8 cellular contexts compared by ENCODE assay signal in the genomic region with DNA sequence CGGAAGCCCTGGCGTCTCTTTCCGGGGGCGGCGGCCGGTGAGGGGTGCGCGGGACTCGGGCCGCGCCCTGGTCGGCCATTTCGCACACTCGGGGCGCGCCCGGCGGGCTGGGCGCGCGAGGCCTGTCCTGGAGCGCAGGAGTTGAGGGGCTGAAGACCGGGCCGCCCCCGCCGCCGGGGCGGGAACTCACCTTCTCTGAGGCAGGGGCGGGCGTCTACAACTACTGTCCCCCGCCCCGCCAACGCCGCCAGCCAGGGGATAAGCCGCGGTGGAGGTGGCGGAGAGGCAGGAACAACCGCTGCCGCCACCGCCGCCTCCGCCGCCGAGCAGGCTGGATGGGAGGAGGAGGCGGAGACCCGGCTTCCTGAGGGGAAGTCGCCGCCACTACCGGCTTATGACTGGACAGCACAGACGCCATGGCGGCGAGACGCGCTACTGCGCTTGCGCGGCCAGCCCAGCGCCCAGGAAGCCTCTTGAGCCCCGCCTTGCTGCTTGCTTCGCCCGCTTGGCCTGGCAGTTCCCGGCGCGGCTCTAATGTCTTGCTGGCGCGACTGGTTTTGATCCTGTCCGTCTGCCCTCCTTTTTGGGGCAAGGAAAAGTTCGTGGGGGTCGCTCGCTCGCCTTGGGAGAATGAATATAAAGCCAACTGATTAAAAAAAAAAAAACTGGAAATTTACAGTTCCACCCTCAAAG. TPM values are rescaled to one million over a fixed set of nuclear protein-coding genes. Genes with fewer than 3 reads are reported as not detected.
A peak's percentile ranks its signal among the peaks of the same experiment; 100 is the strongest.
DNase-seq lines count a peak whose midpoint lies in the region; ATAC-seq and TF ChIP-seq lines count a peak whose summit lies in the region.

Gene KRCC1 (minus strand): TSS at position 348 of the 693 bp plus-strand sequence. CDS start 27,220 bp downstream, outside the sequence.

- TF ChIP-seq CTCF in colonic mucosa (IDR thresholded peaks at IDR 0.05), result no peak

- H4K20me1 ChIP-seq in BLaER1 treated with 17β-estradiol and CSF1 and Interleukin-3, amounts not matched to agents 10 nM and 100 nM, result peaks cover 0 to 26% (median 0%) of the 10 kb centered on the region in 11 experiments; a peak in 5 of 22 replicates

- H3K4me3 ChIP-seq in BLaER1 treated with 17β-estradiol and CSF1 and Interleukin-3, amounts not matched to agents 10 nM and 100 nM, result peak within 1 kb of the TSS; percentile 72 to 96 (median 93)
- H3K4me3 ChIP-seq in colonic mucosa, result peak within 1 kb of the TSS; percentile 65

- H3K9me3 ChIP-seq in BLaER1 treated with 17β-estradiol and CSF1 and Interleukin-3, amounts not matched to agents 10 nM and 100 nM (replicated peaks in 1 of 11), result no peaks in the 10 kb centered on the region
- no peaks in the 10 kb centered on the region for H3K9me3 ChIP-seq in colonic mucosa

- intact Hi-C loops in colonic mucosa (cut with DNase I), result no loop called here

- H3K36me3 ChIP-seq in BLaER1 treated with 17β-estradiol and CSF1 and Interleukin-3, amounts not matched to agents 10 nM and 100 nM, result peaks cover 7 to 32% (median 25%) of the 10 kb centered on the region in 11 experiments; a peak in 17 of 22 replicates
- no peaks in the 10 kb centered on the region for H3K36me3 ChIP-seq in colonic mucosa

- H3K4me1 ChIP-seq in BLaER1 treated with 17β-estradiol and CSF1 and Interleukin-3, amounts not matched to agents 10 nM and 100 nM, result peaks cover 23 to 43% (median 26%) of the 10 kb centered on the region in 10 experiments
- H3K4me1 ChIP-seq in colonic mucosa, result peaks cover 10% of the 10 kb centered on the region

- H3K27me3 ChIP-seq in BLaER1 treated with 17β-estradiol and CSF1 and Interleukin-3, amounts not matched to agents 10 nM and 100 nM, result no peaks in the 10 kb centered on the region
- H3K27me3 ChIP-seq in colonic mucosa (no peaks in the 10 kb centered on the region), layer of hippocampus (ENCODE audit: control insufficient read depth, insufficient read depth, low read length) (no peaks in the 10 kb centered on the region)

- peak within 1 kb of the TSS; percentile 97 to 100 (median 99) for H3K9ac ChIP-seq in BLaER1 treated with 17β-estradiol and CSF1 and Interleukin-3, amounts not matched to agents 10 nM and 100 nM
- H3K9ac ChIP-seq in colonic mucosa (ENCODE audit: low read depth in 2 of 2, low read length in 2 of 2), result peak within 1 kb of the TSS; percentile 89 to 95

- peak within 1 kb of the TSS; percentile 93 to 99 (median 96) for H3K4me2 ChIP-seq in BLaER1 treated with 17β-estradiol and CSF1 and Interleukin-3, amounts not matched to agents 10 nM and 100 nM

- DNase-seq in NCI-H526 (lab: John Stamatoyannopoulos, UW), result peak; percentile 86 to 97
- peak; percentile 94 for DNase-seq in activated CD4-positive, alpha-beta T cell treated with anti-CD3 and anti-CD28 coated beads for 48 hours
- DNase-seq in colonic mucosa, result peak; percentile 94
- peak; percentile 73 to 92 (median 82) for DNase-seq in stimulated activated CD4-positive, alpha-beta T cell treated with anti-CD3 and anti-CD28 coated beads, Interleukin-1b, Interleukin-23, amount 100 ng/mL, for 24 hours (ENCODE audit: low read depth in 4 of 4, low spot score in 1 of 4)

- H3K27ac ChIP-seq in BLaER1 treated with 17β-estradiol and CSF1 and Interleukin-3, amounts not matched to agents 10 nM and 100 nM, result peak within 1 kb of the TSS; percentile 97 to 100 (median 99)
- H3K27ac ChIP-seq in colonic mucosa (peak within 1 kb of the TSS; percentile 95), layer of hippocampus (ENCODE audit: low read depth, low read length) (peak within 1 kb of the TSS; percentile 93)

- ATAC-seq in GM19328 (IDR thresholded peaks at IDR 0.05; ENCODE audit: unreplicated experiment) (peak; percentile 92), HG03469 (IDR thresholded peaks at IDR 0.05; ENCODE audit: unreplicated experiment) (peak; percentile 92)

RNA-seq across cellular contexts. Expression of gene KRCC1, which starts in this region (rescaled TPM):
- total RNA-seq in colonic mucosa, result 10 to 100 TPM; 45.6 to 75.8 TPM

Comparison
In these comparisons a context has a peak if more than half of its experiments do, and no peak if none do; other contexts are left out.
1. Peak in every context shown above with its lines: DNase-seq, ATAC-seq, H3K4me3 ChIP-seq and H3K27ac ChIP-seq.